In genomic region chr7:35926966-35927365, GRCh38 we compare ENCODE assay signal across 6 cellular contexts.
A peak's percentile ranks its signal among the peaks of the same experiment; 100 is the strongest.
DNase-seq lines count a peak whose midpoint lies in the region; ATAC-seq, FAIRE-seq and TF ChIP-seq lines count a peak whose summit lies in the region.
"Not testable (repeated sequence)": the region's sequence is repeated elsewhere in the genome, so short reads cannot be mapped to it uniquely, and the experiment has no call there.

No MANE protein-coding gene starts in this region.

- BruUV-seq in PC-3 (replicated peaks; lab: Mats Ljungman, UMichigan); K562 (replicated peaks; lab: Mats Ljungman, UMichigan): not testable (repeated sequence)

- not testable (repeated sequence) for TF ChIP-seq POLR2A in K562 (conservative IDR thresholded peaks at IDR 0.05)

- not testable (repeated sequence) for TF ChIP-seq CTCF in PC-3 (conservative IDR thresholded peaks at IDR 0.05; ENCODE audit: low read depth, low read length); K562 (IDR thresholded peaks at IDR 0.05 in 2 of 3, conservative IDR thresholded peaks at IDR 0.05 in 1 of 3; ENCODE audit: insufficient read depth in 2 of 3, low read depth in 1 of 3, low read length in 3 of 3); fibroblast of villous mesenchyme (IDR thresholded peaks at IDR 0.05; ENCODE audit: insufficient read depth, low read depth, low read length)

- FAIRE-seq in K562 (lab: Jason Lieb, UNC): peak; percentile 19

- DNase-seq in Caki2 (ENCODE audit: low read depth) (peak; percentile 59), M059J (ENCODE audit: low read depth) (peak; percentile 9), PC-3 (peak; percentile 18), amniotic epithelial cell (ENCODE audit: low read depth) (peak; percentile 14), fibroblast of villous mesenchyme (ENCODE audit: low read depth) (peak; percentile 17)
- DNase-seq in K562 (ENCODE audit: extremely low read depth in 1 of 4, low spot score in 3 of 4): not testable (repeated sequence)

- CTCF ChIA-PET in PC-3 (lab: Charles Lee); K562 (lab: Yijun Ruan, JAX; ENCODE audit: low intra/inter-chr PET ratio): not testable (repeated sequence)

- H4K20me1 ChIP-seq in PC-3 (ENCODE audit: low read length); K562 (replicated peaks; ENCODE audit: control insufficient read depth, insufficient read depth, low read length): not testable (repeated sequence)

- TF ChIP-seq EP300 in K562 (IDR thresholded peaks at IDR 0.05; ENCODE audit: low read length): not testable (repeated sequence)

- not testable (repeated sequence) for H3K9me1 ChIP-seq in K562 (ENCODE audit: control insufficient read depth, insufficient read depth, low read length)

- peak; percentile 54 for ATAC-seq in PC-3
- ATAC-seq in K562: not testable (repeated sequence)

- not testable (repeated sequence) for TF ChIP-seq RAD21 in K562 (CRISPR knock-in tag; conservative IDR thresholded peaks at IDR 0.05 in 1 of 2, IDR thresholded peaks at IDR 0.05 in 1 of 2)

- not testable (repeated sequence) for H3K9me3 ChIP-seq in PC-3 (ENCODE audit: low read length); K562 (replicated peaks; ENCODE audit: control insufficient read depth, insufficient read depth, low read depth, low read length)

- WGBS in K562 (ENCODE audit: insufficient coverage, low coverage, missing lambda C conversion rate): 2% methylated on average over 8 of the region's 9 CpGs

- not testable (repeated sequence) for H3K9me2 ChIP-seq in PC-3 (replicated peaks; ENCODE audit: low read length)

- not testable (repeated sequence) for H3K36me3 ChIP-seq in PC-3 (ENCODE audit: low read depth, low read length); K562 (ENCODE audit: control insufficient read depth, insufficient read depth, low read length)

- not testable (repeated sequence) for H3K4me3 ChIP-seq in PC-3 (ENCODE audit: low read length); K562; fibroblast of villous mesenchyme (ENCODE audit: low read depth, low read length)

- POLR2A ChIA-PET in PC-3 (lab: Charles Lee; ENCODE audit: unreplicated experiment); K562 (lab: Yijun Ruan, JAX): not testable (repeated sequence)

- not testable (repeated sequence) for H3K79me2 ChIP-seq in PC-3 (ENCODE audit: low read length); K562 (ENCODE audit: control insufficient read depth, insufficient read depth, low read length)

- H3K27me3 ChIP-seq in PC-3 (ENCODE audit: low read length); K562 (ENCODE audit: control insufficient read depth in 2 of 2, insufficient read depth in 2 of 2, low read length in 2 of 2): not testable (repeated sequence)

- H3K4me2 ChIP-seq in PC-3 (ENCODE audit: low read length); K562 (ENCODE audit: insufficient read depth, low read length): not testable (repeated sequence)

- H3F3A ChIP-seq in PC-3 (ENCODE audit: low read length, unreplicated experiment): not testable (repeated sequence)

- intact Hi-C loops in PC-3 (cut with micrococcal nuclease); K562 (cut with micrococcal nuclease): not testable (repeated sequence)

- H2AFZ ChIP-seq in PC-3 (ENCODE audit: low read length); K562 (ENCODE audit: low read depth, low read length): not testable (repeated sequence)

- not testable (repeated sequence) for H3K27ac ChIP-seq in PC-3 (ENCODE audit: low read length); K562 (ENCODE audit: extremely low read depth, low read depth, low read length)

- H3K4me1 ChIP-seq in PC-3 (ENCODE audit: insufficient read depth, low read length); K562 (replicated peaks in 1 of 2; ENCODE audit: control insufficient read depth in 2 of 2, insufficient read depth in 2 of 2, low read length in 2 of 2): not testable (repeated sequence)

- H3K9ac ChIP-seq in PC-3 (ENCODE audit: low read length); K562 (ENCODE audit: insufficient read depth in 1 of 2, low read depth in 2 of 2, low read length in 2 of 2): not testable (repeated sequence)

- in situ Hi-C loops in Caki2 (cut with HindIII; ENCODE audit: low pct_unique_long_range_greater_than_20kb, low sequenced_read_pairs); K562 (cut with MboI): not testable (repeated sequence)
